In the genomic region with DNA sequence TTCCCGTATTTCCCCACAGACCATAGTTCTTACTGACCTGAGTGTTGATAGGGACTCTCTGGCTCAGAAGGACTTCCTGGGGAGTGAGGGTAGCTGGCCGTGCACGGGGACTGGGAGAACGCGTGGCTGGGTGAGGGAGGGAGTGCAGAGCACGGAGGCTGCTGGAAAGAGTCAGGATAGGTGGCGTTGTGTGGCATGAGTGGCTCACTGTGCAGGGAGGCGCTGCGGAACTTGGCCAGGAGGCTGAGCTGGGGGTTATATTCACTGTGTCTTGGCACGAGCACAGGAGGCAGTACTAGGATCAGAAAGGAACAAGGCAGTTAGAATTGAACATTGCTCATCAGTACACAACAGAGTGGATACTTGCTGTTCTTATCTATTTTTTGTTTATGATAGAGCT, we compare ENCODE assay signal across 19 cellular contexts. TPM values are rescaled to one million over a fixed set of nuclear protein-coding genes. Genes with fewer than 3 reads are reported as not detected.
DNase-seq lines count a peak whose midpoint lies in the region; ATAC-seq and TF ChIP-seq lines count a peak whose summit lies in the region.
"Had no signal": no experiment of that assay in that cellular context is flagged by ENCODE, and none has a peak within 500 bp of the region (broad histone marks: within the 10 kb centered on the region; RNA-seq: fewer than 3 reads in every experiment).

No MANE protein-coding gene starts in this region.

- no peaks in the 10 kb centered on the region for H3K4me1 Mint-ChIP-seq in activated CD4-positive, alpha-beta T cell treated with anti-CD3 and anti-CD28 coated beads, Interleukin-2, amount 10 ng/mL, durations not matched to agents 24 days and 14 days
- H3K4me1 Mint-ChIP-seq: central memory CD8-positive, alpha-beta T cell; memory B cell had no signal

- no peak for ATAC-seq in GM19328 (IDR thresholded peaks at IDR 0.05; ENCODE audit: unreplicated experiment)
- no peak for ATAC-seq in GM21737 (IDR thresholded peaks at IDR 0.05; ENCODE audit: unreplicated experiment)
- ATAC-seq: Panc1 had no signal

- no peaks in the 10 kb centered on the region for H3K4me1 ChIP-seq in prostate gland (replicated peaks)
- H3K4me1 ChIP-seq: vagina had no signal

- no peak for TF ChIP-seq CTCF in prostate gland (IDR thresholded peaks at IDR 0.05)

- no peak overlapping the region for H3K27ac Mint-ChIP-seq in activated CD4-positive, alpha-beta T cell treated with anti-CD3 and anti-CD28 coated beads, Interleukin-2, amount 10 ng/mL, durations not matched to agents 24 days and 14 days
- H3K27ac Mint-ChIP-seq: activated naive CD8-positive, alpha-beta T cell treated with anti-CD3 and anti-CD28 coated beads, Interleukin-2, amount 10 ng/mL, durations not matched to agents 7 days and 5 days; memory B cell; stimulated activated naive CD8-positive, alpha-beta T cell treated with anti-CD3 and anti-CD28 coated beads, Interleukin-15, Interleukin-2, amounts not matched to agents 100 ng/mL and 50 ng/mL, for 24 hours had no signal

- no peak overlapping the region for H3K4me3 ChIP-seq in prostate gland
- H3K4me3 ChIP-seq: vagina had no signal

- DNase-seq in NCI-H1694 treated with DMSO at 0.1 percent for 48 hours (lab: John Stamatoyannopoulos, UW) = peak; percentile 4
- DNase-seq in NCI-H1694 (lab: John Stamatoyannopoulos, UW) = no peak
- DNase-seq in amniotic epithelial cell (ENCODE audit: low read depth) = peak; percentile 31
- peak in 41 of 51 donors; percentile 3 to 80 (median 35) for DNase-seq in hypothalamus (lab: John Stamatoyannopoulos, UW)
- DNase-seq in prostate gland (ENCODE audit: low spot score) = peak; percentile 49
- no peak for DNase-seq in activated CD4-positive, alpha-beta T cell treated with anti-CD3 and anti-CD28 coated beads, Interleukin-2, amount 10 ng/mL, durations not matched to agents 24 days and 14 days
- DNase-seq: activated CD4-positive, alpha-beta T cell treated with anti-CD3 and anti-CD28 coated beads, Interleukin-2, amount 50 U/mL, for 1 hour; activated naive CD8-positive, alpha-beta T cell treated with anti-CD3 and anti-CD28 coated beads, Interleukin-2, amount 10 ng/mL, durations not matched to agents 7 days and 5 days; activated T-cell treated with anti-CD3 and anti-CD28 coated beads for 4 hours; NCI-H774; retina; stimulated activated CD4-positive, alpha-beta T cell treated with anti-CD3 and anti-CD28 coated beads, Interleukin-15, amount 100 ng/mL, for 24 hours had no signal

- H3K27me3 Mint-ChIP-seq in activated CD4-positive, alpha-beta T cell treated with anti-CD3 and anti-CD28 coated beads, Interleukin-2, amount 10 ng/mL, durations not matched to agents 24 days and 14 days = peaks cover 13% of the 10 kb centered on the region

- WGBS in prostate gland = 49% methylated on average over 10 of the region's 10 CpGs

- H3K27me3 ChIP-seq in prostate gland (replicated peaks; ENCODE audit: insufficient read depth) = no peaks in the 10 kb centered on the region
- H3K27me3 ChIP-seq: vagina had no signal

- no peak overlapping the region for H3K4me3 Mint-ChIP-seq in activated CD4-positive, alpha-beta T cell treated with anti-CD3 and anti-CD28 coated beads, Interleukin-2, amount 10 ng/mL, durations not matched to agents 24 days and 14 days
- H3K4me3 Mint-ChIP-seq: activated naive CD8-positive, alpha-beta T cell treated with anti-CD3 and anti-CD28 coated beads, Interleukin-2, amount 10 ng/mL, durations not matched to agents 7 days and 5 days; central memory CD8-positive, alpha-beta T cell; memory B cell; stimulated activated naive CD8-positive, alpha-beta T cell treated with anti-CD3 and anti-CD28 coated beads, Interleukin-15, Interleukin-2, amounts not matched to agents 100 ng/mL and 50 ng/mL, for 24 hours had no signal

- no peaks in the 10 kb centered on the region for H3K36me3 Mint-ChIP-seq in activated CD4-positive, alpha-beta T cell treated with anti-CD3 and anti-CD28 coated beads, Interleukin-2, amount 10 ng/mL, durations not matched to agents 24 days and 14 days (ENCODE audit: low read depth)
- H3K36me3 Mint-ChIP-seq: activated naive CD8-positive, alpha-beta T cell treated with anti-CD3 and anti-CD28 coated beads, Interleukin-2, amount 10 ng/mL, durations not matched to agents 7 days and 5 days; memory B cell had no signal

- H3K36me3 ChIP-seq in prostate gland = no peaks in the 10 kb centered on the region
- H3K36me3 ChIP-seq: vagina had no signal

- no peaks in the 10 kb centered on the region for H3K9me3 Mint-ChIP-seq in activated CD4-positive, alpha-beta T cell treated with anti-CD3 and anti-CD28 coated beads, Interleukin-2, amount 10 ng/mL, durations not matched to agents 24 days and 14 days
- H3K9me3 Mint-ChIP-seq: activated naive CD8-positive, alpha-beta T cell treated with anti-CD3 and anti-CD28 coated beads, Interleukin-2, amount 10 ng/mL, durations not matched to agents 7 days and 5 days; central memory CD8-positive, alpha-beta T cell; memory B cell; stimulated activated naive CD8-positive, alpha-beta T cell treated with anti-CD3 and anti-CD28 coated beads, Interleukin-15, Interleukin-2, amounts not matched to agents 100 ng/mL and 50 ng/mL, for 24 hours had no signal

- no peak overlapping the region for H3K27ac ChIP-seq in prostate gland
- H3K27ac ChIP-seq: vagina had no signal

- intact Hi-C loops in prostate gland (cut with DNase I) = no loop called here
- intact Hi-C loops in activated CD4-positive, alpha-beta T cell treated with anti-CD3 and anti-CD28 coated beads, Interleukin-2, amount 10 ng/mL, durations not matched to agents 24 days and 14 days (cut with micrococcal nuclease) = no loop called here

- H3K9me3 ChIP-seq in prostate gland = no peaks in the 10 kb centered on the region
- H3K9me3 ChIP-seq: vagina had no signal

- TF ChIP-seq POLR2A in prostate gland (IDR thresholded peaks at IDR 0.05) = no peak

RNA-seq across cellular contexts. Expression of a gene that starts 47.4 kb away (rescaled TPM):
- total RNA-seq in prostate gland = 10 to 100 TPM; 25.1 to 30.7 TPM
- total RNA-seq in activated CD4-positive, alpha-beta T cell treated with anti-CD3 and anti-CD28 coated beads, Interleukin-2, amount 10 ng/mL, durations not matched to agents 24 days and 14 days = 0.05 TPM in 1 of 2 replicates, not detected in the other
- total RNA-seq: activated naive CD8-positive, alpha-beta T cell treated with anti-CD3 and anti-CD28 coated beads, Interleukin-2, amount 10 ng/mL, durations not matched to agents 7 days and 5 days had no signal

RNA-seq across cellular contexts. Expression of a gene that starts 53.6 kb away (rescaled TPM):
- 1 to 10 TPM; 4.3 to 4.9 TPM for total RNA-seq in prostate gland
- 18.0 and 20.9 TPM in 2 replicates for total RNA-seq in activated CD4-positive, alpha-beta T cell treated with anti-CD3 and anti-CD28 coated beads, Interleukin-2, amount 10 ng/mL, durations not matched to agents 24 days and 14 days

Comparison
In these comparisons a context has a peak if more than half of its experiments do, and no peak if none do; other contexts are left out.
1. DNase-seq: peak in NCI-H1694 treated with DMSO at 0.1 percent for 48 hours (single experiment), amniotic epithelial cell (single experiment), hypothalamus (41 of 51) and prostate gland (single experiment); none in NCI-H1694 (single experiment) and activated CD4-positive, alpha-beta T cell treated with anti-CD3 and anti-CD28 coated beads, Interleukin-2, amount 10 ng/mL, durations not matched to agents 24 days and 14 days (single experiment).
2. RNA of a gene that starts 47.4 kb away (total RNA-seq): 25.1 to 30.7 TPM in prostate gland; 0.05 TPM in activated CD4-positive, alpha-beta T cell treated with anti-CD3 and anti-CD28 coated beads, Interleukin-2, amount 10 ng/mL, durations not matched to agents 24 days and 14 days; every median in the first group is over 10 times any median in the second.